1 cellular context compared by ENCODE assay signal in genomic region chr16:11240636-11241473, GRCh38.
TF ChIP-seq lines count a peak whose summit lies in the region.

No MANE protein-coding gene starts in this region.

TF ChIP-seq in IMR-90, 13 proteins besides CTCF, POLR2A, EP300 and RAD21:
- TF ChIP-seq NFE2L2 (IDR thresholded peaks at IDR 0.05; ENCODE audit: low read depth, low read length) (no peak), CEBPB (IDR thresholded peaks at IDR 0.05; ENCODE audit: low read depth, low read length) (no peak), CHD1 (IDR thresholded peaks at IDR 0.05; ENCODE audit: low read depth, low read length) (no peak), FOS (IDR thresholded peaks at IDR 0.05; ENCODE audit: low read depth, low read length) (no peak), BHLHE40 (IDR thresholded peaks at IDR 0.05; ENCODE audit: low read depth, low read length) (no peak), MAFK (IDR thresholded peaks at IDR 0.05; ENCODE audit: low read depth, low read length) (no peak), RFX5 (IDR thresholded peaks at IDR 0.05; ENCODE audit: low read depth, low read length) (no peak), RCOR1 (IDR thresholded peaks at IDR 0.05; ENCODE audit: insufficient replicate concordance, low read length) (no peak)
- TF ChIP-seq, protein P1, sequence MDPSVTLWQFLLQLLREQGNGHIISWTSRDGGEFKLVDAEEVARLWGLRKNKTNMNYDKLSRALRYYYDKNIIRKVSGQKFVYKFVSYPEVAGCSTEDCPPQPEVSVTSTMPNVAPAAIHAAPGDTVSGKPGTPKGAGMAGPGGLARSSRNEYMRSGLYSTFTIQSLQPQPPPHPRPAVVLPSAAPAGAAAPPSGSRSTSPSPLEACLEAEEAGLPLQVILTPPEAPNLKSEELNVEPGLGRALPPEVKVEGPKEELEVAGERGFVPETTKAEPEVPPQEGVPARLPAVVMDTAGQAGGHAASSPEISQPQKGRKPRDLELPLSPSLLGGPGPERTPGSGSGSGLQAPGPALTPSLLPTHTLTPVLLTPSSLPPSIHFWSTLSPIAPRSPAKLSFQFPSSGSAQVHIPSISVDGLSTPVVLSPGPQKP (IDR thresholded peaks at IDR 0.05; ENCODE audit: borderline replicate concordance, low read depth, low read length): no peak
